In the genomic region with DNA sequence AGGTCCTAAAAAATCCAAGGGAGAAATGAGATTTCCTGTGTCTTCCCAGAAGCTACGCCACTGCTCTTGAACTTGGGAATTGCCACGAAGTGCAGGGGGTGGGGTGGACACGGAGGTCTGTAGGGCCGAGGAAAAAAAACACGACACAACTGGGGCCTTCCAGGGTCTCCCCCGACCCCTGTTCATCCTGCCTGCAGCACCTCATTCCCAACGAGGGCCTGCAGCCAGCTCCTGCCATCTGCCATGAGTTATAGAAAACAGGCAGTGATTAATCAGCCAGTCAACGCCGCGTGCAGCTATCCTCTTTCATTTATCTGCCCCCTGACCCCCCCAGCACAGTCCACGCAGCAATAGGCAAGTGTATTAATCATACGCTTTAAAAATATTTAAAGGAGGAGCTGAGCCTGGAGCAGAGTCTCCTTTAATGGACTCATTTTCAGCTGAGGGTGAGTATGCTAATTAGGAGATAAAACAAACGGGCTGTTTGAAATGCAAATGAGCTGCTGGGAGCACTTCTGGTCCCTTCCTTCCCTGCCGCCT, we compare ENCODE assay signal across 1 cellular context.
TF ChIP-seq lines count a peak whose summit lies in the region.

No MANE protein-coding gene starts in this region.

TF ChIP-seq in GM12878, 131 proteins besides CTCF, POLR2A, EP300 and RAD21 (continued from another document):
- TF ChIP-seq, protein P1, sequence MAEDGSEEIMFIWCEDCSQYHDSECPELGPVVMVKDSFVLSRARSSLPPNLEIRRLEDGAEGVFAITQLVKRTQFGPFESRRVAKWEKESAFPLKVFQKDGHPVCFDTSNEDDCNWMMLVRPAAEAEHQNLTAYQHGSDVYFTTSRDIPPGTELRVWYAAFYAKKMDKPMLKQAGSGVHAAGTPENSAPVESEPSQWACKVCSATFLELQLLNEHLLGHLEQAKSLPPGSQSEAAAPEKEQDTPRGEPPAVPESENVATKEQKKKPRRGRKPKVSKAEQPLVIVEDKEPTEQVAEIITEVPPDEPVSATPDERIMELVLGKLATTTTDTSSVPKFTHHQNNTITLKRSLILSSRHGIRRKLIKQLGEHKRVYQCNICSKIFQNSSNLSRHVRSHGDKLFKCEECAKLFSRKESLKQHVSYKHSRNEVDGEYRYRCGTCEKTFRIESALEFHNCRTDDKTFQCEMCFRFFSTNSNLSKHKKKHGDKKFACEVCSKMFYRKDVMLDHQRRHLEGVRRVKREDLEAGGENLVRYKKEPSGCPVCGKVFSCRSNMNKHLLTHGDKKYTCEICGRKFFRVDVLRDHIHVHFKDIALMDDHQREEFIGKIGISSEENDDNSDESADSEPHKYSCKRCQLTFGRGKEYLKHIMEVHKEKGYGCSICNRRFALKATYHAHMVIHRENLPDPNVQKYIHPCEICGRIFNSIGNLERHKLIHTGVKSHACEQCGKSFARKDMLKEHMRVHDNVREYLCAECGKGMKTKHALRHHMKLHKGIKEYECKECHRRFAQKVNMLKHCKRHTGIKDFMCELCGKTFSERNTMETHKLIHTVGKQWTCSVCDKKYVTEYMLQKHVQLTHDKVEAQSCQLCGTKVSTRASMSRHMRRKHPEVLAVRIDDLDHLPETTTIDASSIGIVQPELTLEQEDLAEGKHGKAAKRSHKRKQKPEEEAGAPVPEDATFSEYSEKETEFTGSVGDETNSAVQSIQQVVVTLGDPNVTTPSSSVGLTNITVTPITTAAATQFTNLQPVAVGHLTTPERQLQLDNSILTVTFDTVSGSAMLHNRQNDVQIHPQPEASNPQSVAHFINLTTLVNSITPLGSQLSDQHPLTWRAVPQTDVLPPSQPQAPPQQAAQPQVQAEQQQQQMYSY (CRISPR knock-in tag; IDR thresholded peaks at IDR 0.05), result peak; percentile 62; the same call in 1 of the 2 replicates
- TF ChIP-seq MTA3 (IDR thresholded peaks at IDR 0.05; ENCODE audit: borderline replicate concordance, low read length) (peak; percentile 92; the same call in 1 of the 2 replicates), ESRRA (IDR thresholded peaks at IDR 0.05; ENCODE audit: low read length) (no peak), PBX3 (IDR thresholded peaks at IDR 0.05; ENCODE audit: insufficient replicate concordance, low read depth, low read length) (peak; percentile 62), BCL11A (IDR thresholded peaks at IDR 0.05; ENCODE audit: low read depth, low read length) (peak; percentile 44; the same call in 1 of the 2 replicates), SMAD5 (IDR thresholded peaks at IDR 0.05; ENCODE audit: low read depth) (peak; percentile 96), POLR2AphosphoS2 (IDR thresholded peaks at IDR 0.05; ENCODE audit: low read depth, low read length) (peak; percentile 52; the same call in 1 of the 2 replicates), ATF2 (IDR thresholded peaks at IDR 0.05; ENCODE audit: low read length) (peak; percentile 57; the same call in 1 of the 2 replicates), POU2F2 (IDR thresholded peaks at IDR 0.05; ENCODE audit: borderline replicate concordance, low read depth, low read length) (peak; percentile 95), TCF3 (IDR thresholded peaks at IDR 0.05; ENCODE audit: borderline replicate concordance, insufficient read depth, low read depth, low read length) (peak; percentile 69; the same call in 1 of the 2 replicates), BACH1 (IDR thresholded peaks at IDR 0.05; ENCODE audit: borderline replicate concordance) (peak; percentile 94; the same call in 1 of the 2 replicates), TCF12 (IDR thresholded peaks at IDR 0.05; ENCODE audit: low read depth, low read length) (peak; percentile 82; the same call in 1 of the 2 replicates), HDAC6 (IDR thresholded peaks at IDR 0.05; ENCODE audit: unreplicated experiment) (no peak), PAX5 (IDR thresholded peaks at IDR 0.05; ENCODE audit: borderline replicate concordance, low read depth, low read length) (peak; percentile 13; the same call in 1 of the 2 replicates), POLR2AphosphoS5 (IDR thresholded peaks at IDR 0.05; ENCODE audit: low read length) (peak; percentile 98), TARDBP (IDR thresholded peaks at IDR 0.05; ENCODE audit: borderline replicate concordance) (0 out of 2 replicates have a peak, but pooled peaks have one; percentile 25), ZBED1 (IDR thresholded peaks at IDR 0.05; ENCODE audit: borderline replicate concordance) (peak; percentile 99), SPI1 (IDR thresholded peaks at IDR 0.05; ENCODE audit: borderline replicate concordance, insufficient read depth, low read depth, low read length) (no peak), CBFB (IDR thresholded peaks at IDR 0.05; ENCODE audit: low read depth) (peak; percentile 93), EED (IDR thresholded peaks at IDR 0.05; ENCODE audit: low read depth) (peak; percentile 73), YY1 (IDR thresholded peaks at IDR 0.05; ENCODE audit: low read depth, low read length) (peak; percentile 62; the same call in 1 of the 2 replicates)
